ENCODE assay signal across 8 cellular contexts in genomic region chr17:66304304-66305174, GRCh38. TPM values are rescaled to one million over a fixed set of nuclear protein-coding genes. Genes with fewer than 3 reads are reported as not detected.
DNase-seq lines count a peak whose midpoint lies in the region; ATAC-seq and TF ChIP-seq lines count a peak whose summit lies in the region.

No MANE protein-coding gene starts in this region.

- H3K27me3 ChIP-seq in iPS-15b (ENCODE audit: control insufficient read depth, insufficient read depth, low read length) (peaks cover 28% of the 10 kb centered on the region), WERI-Rb-1 (ENCODE audit: insufficient read depth, low read depth, severe bottlenecking) (peaks cover 21% of the 10 kb centered on the region)

- peak overlapping the region; percentile 90 for H3K27ac Mint-ChIP-seq in activated naive CD4-positive, alpha-beta T cell treated with anti-CD3 and anti-CD28 coated beads, Interleukin-2, amount 10 ng/mL, durations not matched to agents 7 days and 5 days

- peaks cover 9% of the 10 kb centered on the region for H3K4me1 ChIP-seq in iPS-15b (ENCODE audit: control insufficient read depth, insufficient read depth, low read length)

- TF ChIP-seq CTCF in WERI-Rb-1 (IDR thresholded peaks at IDR 0.05; ENCODE audit: low read depth, low read length), result no peak

- peaks cover 73% of the 10 kb centered on the region for H3K4me1 Mint-ChIP-seq in activated naive CD4-positive, alpha-beta T cell treated with anti-CD3 and anti-CD28 coated beads, Interleukin-2, amount 10 ng/mL, durations not matched to agents 7 days and 5 days

- peaks cover 52% of the 10 kb centered on the region for H3K36me3 Mint-ChIP-seq in activated naive CD4-positive, alpha-beta T cell treated with anti-CD3 and anti-CD28 coated beads, Interleukin-2, amount 10 ng/mL, durations not matched to agents 7 days and 5 days

- CTCF ChIA-PET in activated naive CD4-positive, alpha-beta T cell treated with anti-CD3 and anti-CD28 coated beads, Interleukin-2, amount 10 ng/mL, durations not matched to agents 7 days and 5 days (lab: Charles Lee), result interaction anchor here (0.7 to 1.7 kb wide), 9 partner anchors 9 to 128 kb away, joined by 3 to 7 read pairs (median 4); no protein-coding TSS in a partner anchor

- H3K9me3 Mint-ChIP-seq in activated naive CD4-positive, alpha-beta T cell treated with anti-CD3 and anti-CD28 coated beads, Interleukin-2, amount 10 ng/mL, durations not matched to agents 7 days and 5 days, result no peaks in the 10 kb centered on the region

- H3K36me3 ChIP-seq in iPS-15b (ENCODE audit: control insufficient read depth, insufficient read depth, low read length) (no peaks in the 10 kb centered on the region), WERI-Rb-1 (no peaks in the 10 kb centered on the region)

- H3K9ac ChIP-seq in iPS-15b (ENCODE audit: low read depth, low read length), result no peak overlapping the region

- H3K4me3 ChIP-seq in iPS-15b (ENCODE audit: low read depth, low read length), result peak overlapping the region; percentile 77
- no peak overlapping the region for H3K4me3 ChIP-seq in WERI-Rb-1 (ENCODE audit: low read depth, low read length)

- H3K4me3 Mint-ChIP-seq in activated naive CD4-positive, alpha-beta T cell treated with anti-CD3 and anti-CD28 coated beads, Interleukin-2, amount 10 ng/mL, durations not matched to agents 7 days and 5 days, result peak overlapping the region; percentile 100

- H3K27ac ChIP-seq in WERI-Rb-1, result no peak overlapping the region

- H3K9me3 ChIP-seq in iPS-15b (ENCODE audit: control insufficient read depth, insufficient read depth, low read length) (no peaks in the 10 kb centered on the region), WERI-Rb-1 (ENCODE audit: severe bottlenecking) (no peaks in the 10 kb centered on the region)

- ATAC-seq in GM21390 (IDR thresholded peaks at IDR 0.05; ENCODE audit: unreplicated experiment), result no peak

- DNase-seq in Daoy (ENCODE audit: low read depth) (peak; percentile 59), NCI-H1092 treated with DMSO at 0.1 percent for 48 hours (lab: John Stamatoyannopoulos, UW) (peak; percentile 38), WERI-Rb-1 (no peak), NAMALWA (ENCODE audit: low spot score) (no peak)
- DNase-seq in activated naive CD4-positive, alpha-beta T cell treated with anti-CD3 and anti-CD28 coated beads, Interleukin-2, amount 10 ng/mL, durations not matched to agents 7 days and 5 days, result peak; percentile 46
- DNase-seq in stimulated activated CD4-positive, alpha-beta T cell treated with anti-CD3 and anti-CD28 coated beads, Interleukin-2, amount 100 ng/mL, for 24 hours, result peak; percentile 35 to 38

- peaks cover 6% of the 10 kb centered on the region for H3K27me3 Mint-ChIP-seq in activated naive CD4-positive, alpha-beta T cell treated with anti-CD3 and anti-CD28 coated beads, Interleukin-2, amount 10 ng/mL, durations not matched to agents 7 days and 5 days

RNA-seq across cellular contexts. Expression of gene PRKCA, which starts 2.1 kb away (rescaled TPM):
- total RNA-seq in Daoy (2014; rRNA removed; shearing (Covaris generic)), result 17.6 and 21.8 TPM in 2 replicates

Comparison
In these comparisons a context has a peak if more than half of its experiments do, and no peak if none do; other contexts are left out.
1. DNase-seq: peak in Daoy (single experiment), NCI-H1092 treated with DMSO at 0.1 percent for 48 hours (single experiment), activated naive CD4-positive, alpha-beta T cell treated with anti-CD3 and anti-CD28 coated beads, Interleukin-2, amount 10 ng/mL, durations not matched to agents 7 days and 5 days (single experiment) and stimulated activated CD4-positive, alpha-beta T cell treated with anti-CD3 and anti-CD28 coated beads, Interleukin-2, amount 100 ng/mL, for 24 hours (2 of 2); none in WERI-Rb-1 (single experiment) and NAMALWA (single experiment).